In the genomic region with DNA sequence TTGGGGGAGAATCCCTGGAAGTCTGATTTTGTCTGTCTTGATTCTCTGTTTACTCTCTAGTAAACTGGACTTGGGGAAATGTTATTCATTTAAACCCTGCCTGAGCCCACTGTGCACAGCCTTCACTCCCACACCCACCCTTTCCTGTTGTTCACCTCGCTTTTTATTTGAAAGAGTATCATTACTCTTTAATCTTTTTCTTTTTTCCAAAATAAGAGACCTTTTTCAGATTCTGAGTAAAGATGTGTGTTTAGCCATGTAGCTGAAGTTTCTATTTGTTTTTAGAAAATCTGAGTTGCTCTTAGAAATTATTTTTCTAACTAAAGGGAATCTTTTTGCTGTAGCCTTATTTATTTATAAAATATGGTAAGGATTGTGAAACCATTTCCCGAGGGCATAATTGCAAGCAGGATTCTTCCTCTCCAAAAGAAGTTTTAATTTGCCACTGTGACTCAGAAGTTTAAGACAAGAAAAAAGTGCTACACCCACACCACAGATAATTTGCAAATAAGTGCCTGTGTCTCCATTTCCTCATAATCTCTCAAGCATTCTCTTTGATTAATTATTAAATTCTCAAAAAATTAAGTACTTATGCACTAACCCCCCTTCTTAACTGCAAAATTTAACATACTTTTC, we compare ENCODE assay signal across 10 cellular contexts. TPM values are rescaled to one million over a fixed set of nuclear protein-coding genes. Genes with fewer than 3 reads are reported as not detected.
DNase-seq lines count a peak whose midpoint lies in the region; ATAC-seq and TF ChIP-seq lines count a peak whose summit lies in the region.
"Had no signal": no experiment of that assay in that cellular context is flagged by ENCODE, and none has a peak within 500 bp of the region (broad histone marks: within the 10 kb centered on the region; RNA-seq: fewer than 3 reads in every experiment).

No MANE protein-coding gene starts in this region.

- H3K9me3 ChIP-seq in adipocyte (ENCODE audit: control insufficient read depth, low read length) (no peaks in the 10 kb centered on the region), left lung (no peaks in the 10 kb centered on the region)
- H3K9me3 ChIP-seq: right lobe of liver had no signal

- H3K27ac ChIP-seq in ACC112 (ENCODE audit: low read depth, low read length) = peak overlapping the region; percentile 79
- peak overlapping the region; percentile 55 to 76 for H3K27ac ChIP-seq in left lung
- H3K27ac ChIP-seq: KMS-11 had no signal

- DNase-seq in HFF-Myc (ENCODE audit: extremely low read depth, low read depth) (peak; percentile 15), adipocyte (ENCODE audit: low read depth) (peak; percentile 94), left lung (no peak), NCI-H345 treated with DMSO at 0.1 percent for 48 hours (lab: John Stamatoyannopoulos, UW; ENCODE audit: unreplicated experiment) (no peak), posterior vena cava (ENCODE audit: low spot score) (no peak)
- DNase-seq: right lobe of liver had no signal

- H3K9ac ChIP-seq in adipocyte (ENCODE audit: low read length) = peak overlapping the region; percentile 63
- H3K9ac ChIP-seq: KMS-11 had no signal

- H3K36me3 ChIP-seq in ACC112 (ENCODE audit: insufficient read depth, low read length) = peaks cover 13% of the 10 kb centered on the region
- peaks cover under 1% of the 10 kb centered on the region for H3K36me3 ChIP-seq in adipocyte (ENCODE audit: control insufficient read depth, insufficient read depth, low read length, severe bottlenecking)
- H3K36me3 ChIP-seq in left lung = peaks cover 0 to under 1% of the 10 kb centered on the region in 2 donors
- H3K36me3 ChIP-seq: right lobe of liver had no signal

- H3K4me3 ChIP-seq in ACC112 (ENCODE audit: low read depth, low read length) (peak overlapping the region; percentile 53), HFF-Myc (replicated peaks; ENCODE audit: low read depth, low read length) (no peak overlapping the region), adipocyte (ENCODE audit: low read length) (peak overlapping the region; percentile 63), left lung (no peak overlapping the region)
- H3K4me3 ChIP-seq: right lobe of liver had no signal

- intact Hi-C loops in left lung (cut with DNase I) = no loop called here
- intact Hi-C loops in posterior vena cava (cut with DNase I) = no loop called here

- H3K4me1 ChIP-seq in ACC112 (ENCODE audit: control insufficient read depth, insufficient read depth, low read length, unreplicated experiment) = peaks cover 27% of the 10 kb centered on the region
- peaks cover 27% of the 10 kb centered on the region for H3K4me1 ChIP-seq in adipocyte (ENCODE audit: control insufficient read depth, insufficient read depth, low read length)
- H3K4me1 ChIP-seq in left lung = peaks cover 18 to 56% of the 10 kb centered on the region in 2 donors

- TF ChIP-seq CTCF in HFF-Myc (IDR thresholded peaks at IDR 0.05; ENCODE audit: low read depth, low read length, missing control alignments) (no peak), left lung (IDR thresholded peaks at IDR 0.05) (no peak)

- no peak overlapping the region for H2AFZ ChIP-seq in ACC112 (ENCODE audit: low read length, unreplicated experiment)

- peaks cover 3% of the 10 kb centered on the region for H3K79me2 ChIP-seq in ACC112 (ENCODE audit: control insufficient read depth, insufficient read depth, low read length, unreplicated experiment)

- H3K27me3 ChIP-seq in ACC112 (ENCODE audit: insufficient read depth, low read length) (no peaks in the 10 kb centered on the region), adipocyte (replicated peaks; ENCODE audit: control insufficient read depth, insufficient read depth, low read length) (no peaks in the 10 kb centered on the region), left lung (no peaks in the 10 kb centered on the region)
- H3K27me3 ChIP-seq: right lobe of liver had no signal

- peak; percentile 51 for ATAC-seq in left lung
- no peak for ATAC-seq in GM18520 (IDR thresholded peaks at IDR 0.05; ENCODE audit: unreplicated experiment)
- ATAC-seq in GM19455 (IDR thresholded peaks at IDR 0.05; ENCODE audit: unreplicated experiment) = no peak

RNA-seq across cellular contexts. Expression of a gene that starts 43.4 kb away (rescaled TPM):
- total RNA-seq in left lung (10 to 100 TPM; 17.2 to 23.3 TPM), posterior vena cava (10 to 100 TPM; 17.1 to 21.4 TPM)

Comparison
In these comparisons a context has a peak if more than half of its experiments do, and no peak if none do; other contexts are left out.
1. H3K4me3 ChIP-seq: peak in ACC112 (single experiment) and adipocyte (single experiment); none in HFF-Myc (single experiment) and left lung (0 of 2).
2. DNase-seq: peak in HFF-Myc (single experiment) and adipocyte (single experiment); none in left lung (0 of 2), NCI-H345 treated with DMSO at 0.1 percent for 48 hours (single experiment) and posterior vena cava (single experiment).